10 cellular contexts compared by ENCODE assay signal in the genomic region with DNA sequence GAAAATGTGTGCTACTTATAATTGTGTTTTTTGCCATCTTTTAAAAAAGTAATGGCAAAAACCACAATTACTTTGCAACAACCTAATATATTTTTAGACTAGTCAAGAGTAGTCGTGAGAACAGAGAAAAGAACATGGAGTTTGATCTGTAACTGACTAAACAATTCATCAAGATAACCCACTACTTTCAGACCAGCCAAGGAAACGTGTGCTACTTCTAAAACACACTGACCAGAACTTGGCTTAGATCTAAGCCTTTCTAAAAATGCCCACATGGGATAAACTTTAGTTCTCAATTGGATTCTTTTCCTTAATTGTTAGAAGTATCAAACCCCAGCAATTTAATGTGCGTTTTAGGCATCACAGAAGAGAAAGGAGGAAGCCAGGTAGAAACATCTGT. TPM values are rescaled to one million over a fixed set of nuclear protein-coding genes. Genes with fewer than 3 reads are reported as not detected.
DNase-seq lines count a peak whose midpoint lies in the region; ATAC-seq, FAIRE-seq and TF ChIP-seq lines count a peak whose summit lies in the region.
"Had no signal": no experiment of that assay in that cellular context is flagged by ENCODE, and none has a peak within 500 bp of the region (broad histone marks: within the 10 kb centered on the region; RNA-seq: fewer than 3 reads in every experiment).

No MANE protein-coding gene starts in this region.

- TF ChIP-seq RAD21 in GM12878 (IDR thresholded peaks at IDR 0.05; ENCODE audit: insufficient read depth, low read depth, low read length): no peak

- H3K9me3 ChIP-seq in heart left ventricle: no peaks in the 10 kb centered on the region
- no peaks in the 10 kb centered on the region for H3K9me3 ChIP-seq in GM12878 (replicated peaks; ENCODE audit: control insufficient read depth, insufficient read depth, low read length)
- H3K9me3 ChIP-seq: SK-N-SH had no signal

- no peak for FAIRE-seq in GM12878 (lab: Jason Lieb, UNC)

- peak overlapping the region in 4 of 6 donors; percentile 4 to 90 (median 76) for H3K27ac Mint-ChIP-seq in naive B cell

- WGBS in heart left ventricle, 4 donors: 42 to 51% (median 46%) methylated on average over 3 of the region's 3 CpGs
- 13% methylated on average over 3 of the region's 3 CpGs for WGBS in GM12878 (ENCODE audit: insufficient coverage, insufficient replicate concordance, low lambda C conversion rate, missing lambda C conversion rate)
- 48% methylated on average over 3 of the region's 3 CpGs for WGBS in urinary bladder

- H3K4me1 Mint-ChIP-seq in naive B cell: peaks cover 45 to 59% (median 52%) of the 10 kb centered on the region in 3 donors

- peak overlapping the region; percentile 45; the same call in 1 of the 2 replicates for H2AFZ ChIP-seq in GM12878 (ENCODE audit: control insufficient read depth, low read depth, low read length)

- no peaks in the 10 kb centered on the region for H3K79me2 ChIP-seq in GM12878 (ENCODE audit: control insufficient read depth, insufficient read depth, low read length)

- TF ChIP-seq POLR2A in heart left ventricle (IDR thresholded peaks at IDR 0.05): no peak
- no peak for TF ChIP-seq POLR2A in GM12878 (IDR thresholded peaks at IDR 0.05; ENCODE audit: low read depth, low read length)

- intact Hi-C loops in heart left ventricle (cut with DNase I): loop anchor here in 1 of 10 donors (10.0 kb wide), 1 partner anchor 55 kb away; no protein-coding TSS in a partner anchor
- intact Hi-C loops in cardiac septum (cut with DNase I): no loop called here
- intact Hi-C loops in GM12878 (cut with micrococcal nuclease; ENCODE audit: unreplicated experiment): no loop called here

- SMC1A ChIA-PET in GM12878 (lab: Charles Lee; ENCODE audit: uncharacterized antibody, unreplicated experiment): interaction anchor here (1.9 kb wide), 1 partner anchor 9 kb away, joined by 7 read pairs; no protein-coding TSS in a partner anchor

- RAD21 ChIA-PET in GM12878 (lab: Charles Lee; ENCODE audit: unreplicated experiment): no interaction called here

- no peaks in the 10 kb centered on the region for H3K9me3 Mint-ChIP-seq in naive B cell

- in situ Hi-C loops in GM12878 (cut with MboI): no loop called here

- CTCF ChIA-PET in GM12878 (lab: Yijun Ruan, JAX): no interaction called here

- H3K9ac ChIP-seq in GM12878 (ENCODE audit: control insufficient read depth, insufficient read depth, low read length): no peak overlapping the region
- H3K9ac ChIP-seq: SK-N-SH had no signal

- no peak for TF ChIP-seq EP300 in GM12878 (IDR thresholded peaks at IDR 0.05; ENCODE audit: borderline replicate concordance in 1 of 2, control insufficient read depth in 1 of 2, low read depth in 2 of 2, low read length in 2 of 2)

- no peak for TF ChIP-seq CTCF in heart left ventricle (IDR thresholded peaks at IDR 0.05)
- TF ChIP-seq CTCF in GM12878 (IDR thresholded peaks at IDR 0.05 in 2 of 3, conservative IDR thresholded peaks at IDR 0.05 in 1 of 3; ENCODE audit: control insufficient read depth in 2 of 3, extremely low read depth in 1 of 3, insufficient read depth in 1 of 3, low read depth in 3 of 3, low read length in 3 of 3): no peak

- no peaks in the 10 kb centered on the region for H4K20me1 ChIP-seq in GM12878 (ENCODE audit: control insufficient read depth, insufficient read depth)

- H3K27ac ChIP-seq in heart left ventricle (peak overlapping the region; percentile 68 to 95 (median 86)), GM12878 (ENCODE audit: control insufficient read depth, insufficient read depth) (no peak overlapping the region), urinary bladder (ENCODE audit: low read depth) (no peak overlapping the region)

- peaks cover 8 to 32% of the 10 kb centered on the region in 2 donors for H3K36me3 Mint-ChIP-seq in naive B cell

- H3K4me2 ChIP-seq in GM12878 (ENCODE audit: control insufficient read depth, insufficient read depth): no peak overlapping the region
- H3K4me2 ChIP-seq: SK-N-SH had no signal

- H3K4me3 ChIP-seq in heart left ventricle: peak overlapping the region; percentile 23 to 63 (median 54)
- H3K4me3 ChIP-seq in GM12878: no peak overlapping the region
- peak overlapping the region; percentile 34 for H3K4me3 ChIP-seq in urinary bladder (ENCODE audit: low read depth, low read length)

- H3K27me3 Mint-ChIP-seq in naive B cell: no peaks in the 10 kb centered on the region

- H3K4me1 ChIP-seq in heart left ventricle (peaks cover 0 to 72% (median 21%) of the 10 kb centered on the region in 12 donors), GM12878 (ENCODE audit: control insufficient read depth, insufficient read depth, low read length) (peaks cover 12% of the 10 kb centered on the region), urinary bladder (ENCODE audit: insufficient read depth) (no peaks in the 10 kb centered on the region)

- H3K27me3 ChIP-seq in heart left ventricle: no peaks in the 10 kb centered on the region
- H3K27me3 ChIP-seq in GM12878 (replicated peaks in 1 of 2; ENCODE audit: control insufficient read depth in 2 of 2, insufficient read depth in 2 of 2, low read length in 1 of 2): no peaks in the 10 kb centered on the region

- ATAC-seq in heart left ventricle: no peak
- no peak for ATAC-seq in GM12878
- ATAC-seq in naive B cell (ENCODE audit: low read depth in 2 of 2): peak in 1 of 2 donors; percentile 11

- POLR2A ChIA-PET in GM12878 (lab: Charles Lee): interaction anchor here (0.7 kb wide), 1 partner anchor 13 kb away, joined by 3 read pairs; no protein-coding TSS in a partner anchor

- DNase-seq in heart left ventricle (no peak), cardiac septum (ENCODE audit: low spot score) (no peak), GM12878 (ENCODE audit: low read depth, low spot score) (no peak), naive B cell (no peak), GOT3 (lab: John Stamatoyannopoulos, UW) (no peak), OCI-M2 (lab: John Stamatoyannopoulos, UW; ENCODE audit: unreplicated experiment) (no peak), SW480 (ENCODE audit: low spot score) (no peak)
- DNase-seq: NCI-H524 treated with DMSO at 0.1 percent for 48 hours, SK-N-SH had no signal

- no TSS peak for BruUV-seq in GM12878 (replicated peaks; lab: Mats Ljungman, UMichigan)

- peak overlapping the region in 5 of 8 donors; percentile 19 to 79 (median 64) for H3K4me3 Mint-ChIP-seq in naive B cell

- H3K36me3 ChIP-seq in heart left ventricle: peaks cover 0 to 14% (median 0%) of the 10 kb centered on the region in 9 donors
- H3K36me3 ChIP-seq in GM12878 (ENCODE audit: control insufficient read depth in 2 of 2, insufficient read depth in 2 of 2, low read length in 1 of 2): no peaks in the 10 kb centered on the region
- no peaks in the 10 kb centered on the region for H3K36me3 ChIP-seq in urinary bladder (ENCODE audit: insufficient read depth)

TF ChIP-seq in GM12878, 131 proteins besides CTCF, POLR2A, EP300 and RAD21 (continues in another document):
- no peak for TF ChIP-seq IKZF2 (IDR thresholded peaks at IDR 0.05)

RNA-seq across cellular contexts. Expression of gene PECAM1, which starts 0.6 kb away (rescaled TPM):
- total RNA-seq in heart left ventricle: 100 to 1,000 TPM in 6 of 9 donors, 10 to 100 TPM in 3; 66.2 to 259 (median 117) TPM
- 10 to 100 TPM; 26.1 to 74.2 TPM for polyA plus RNA-seq in heart left ventricle
- total RNA-seq in cardiac septum: 117 TPM
- 32.2 and 34.1 TPM in 2 replicates for total RNA-seq in GM12878 (2013; cell fraction: nucleolus; rRNA removed)
- total RNA-seq in GM12878 (2014; rRNA removed): 11.1 and 13.2 TPM in 2 replicates
- total RNA-seq in GM12878 (2014; rRNA removed; fragmentation: Illumina TruSeq; extraction: Trizol): 9.5 and 9.7 TPM in 2 replicates
- 26.1 and 35.2 TPM in 2 replicates for total RNA-seq in GM12878 (2021)
- polyA plus RNA-seq in GM12878 (2011; ENCODE audit: low read depth): 1.1 TPM
- polyA plus RNA-seq in GM12878 (2011; rRNA removed): 32.7 and 34.7 TPM in 2 replicates
- 21.0 and 34.5 TPM in 2 replicates for polyA plus RNA-seq in GM12878 (2011; cell fraction: cytosol; rRNA removed)
- polyA plus RNA-seq in GM12878 (2011; cell fraction: nucleus; rRNA removed): 10.6 and 20.6 TPM in 2 replicates
- polyA plus RNA-seq in GM12878 (2012): 1.4 and 3.6 TPM in 2 replicates
- 13.9 and 17.4 TPM in 2 replicates for polyA plus RNA-seq in GM12878 (2014; fragmentation: Illumina TruSeq; extraction: Trizol)
- polyA plus RNA-seq in GM12878 (2014; fragmentation: Nextera tagmentation; extraction: Ambion mirVana): 1 to 10 TPM; 6.9 to 7.5 TPM
- polyA plus RNA-seq in GM12878 (2014; rRNA removed): 16.7 and 20.6 TPM in 2 replicates
- 10 to 100 TPM; 12.5 to 14.1 TPM for polyA plus RNA-seq in GM12878 (2016; fragmentation: Nextera tagmentation; extraction: Ambion mirVana)
- polyA minus RNA-seq in GM12878 (2011; rRNA and poly(A)+ RNA removed): 101 and 135 TPM in 2 replicates
- polyA minus RNA-seq in GM12878 (2011; cell fraction: cytosol; rRNA and poly(A)+ RNA removed): 10.6 and 22.3 TPM in 2 replicates
- polyA minus RNA-seq in GM12878 (2011; cell fraction: nucleus; rRNA and poly(A)+ RNA removed): 14.3 and 19.1 TPM in 2 replicates
- polyA plus RNA-seq in naive B cell (ENCODE audit: low read depth in 6 of 6): 10 to 100 TPM; 54.3 to 82.5 (median 70.0) TPM
- 56.9 TPM for total RNA-seq in urinary bladder
- 154 TPM for polyA plus RNA-seq in urinary bladder

RNA-seq across cellular contexts. Expression of gene MILR1, which starts 58.8 kb away (rescaled TPM):
- total RNA-seq in heart left ventricle: 10 to 100 TPM in 1 of 9 donors, 1 to 10 TPM in 7, under 1 TPM in 1; 0.95 to 23.0 (median 2.4) TPM
- 1 to 10 TPM; 1.6 to 1.7 TPM for polyA plus RNA-seq in heart left ventricle
- total RNA-seq in cardiac septum: 3.6 TPM
- 8.4 and 8.8 TPM in 2 replicates for total RNA-seq in GM12878 (2013; cell fraction: nucleolus; rRNA removed)
- 15.4 and 17.8 TPM in 2 replicates for total RNA-seq in GM12878 (2014; rRNA removed)
- 24.0 and 24.6 TPM in 2 replicates for total RNA-seq in GM12878 (2014; rRNA removed; fragmentation: Illumina TruSeq; extraction: Trizol)
- 13.2 and 16.7 TPM in 2 replicates for total RNA-seq in GM12878 (2021)
- polyA plus RNA-seq in GM12878 (2011; ENCODE audit: low read depth): 3.6 TPM
- polyA plus RNA-seq in GM12878 (2011; rRNA removed): 2.0 and 2.4 TPM in 2 replicates
- polyA plus RNA-seq in GM12878 (2011; cell fraction: cytosol; rRNA removed): 2.1 and 3.8 TPM in 2 replicates
- 0.94 and 3.6 TPM in 2 replicates for polyA plus RNA-seq in GM12878 (2011; cell fraction: nucleus; rRNA removed)
- polyA plus RNA-seq in GM12878 (2012): 3.4 and 5.0 TPM in 2 replicates
- 47.2 and 54.1 TPM in 2 replicates for polyA plus RNA-seq in GM12878 (2014; fragmentation: Illumina TruSeq; extraction: Trizol)
- polyA plus RNA-seq in GM12878 (2014; fragmentation: Nextera tagmentation; extraction: Ambion mirVana): 10 to 100 TPM; 16.2 to 25.0 TPM
- polyA plus RNA-seq in GM12878 (2014; rRNA removed): 16.4 and 19.2 TPM in 2 replicates
- polyA plus RNA-seq in GM12878 (2016; fragmentation: Nextera tagmentation; extraction: Ambion mirVana): 1 to 10 TPM; 2.8 to 4.3 TPM
- 1.9 and 3.1 TPM in 2 replicates for polyA minus RNA-seq in GM12878 (2011; rRNA and poly(A)+ RNA removed)
- polyA minus RNA-seq in GM12878 (2011; cell fraction: cytosol; rRNA and poly(A)+ RNA removed): not detected in 2 replicates
- polyA minus RNA-seq in GM12878 (2011; cell fraction: nucleus; rRNA and poly(A)+ RNA removed): 0.67 and 0.85 TPM in 2 replicates
- 10 to 100 TPM in 3 of 6 donors, 1 to 10 TPM in 3; 5.7 to 52.7 (median 15.9) TPM for polyA plus RNA-seq in naive B cell (ENCODE audit: low read depth in 6 of 6)
- 5.7 TPM for total RNA-seq in urinary bladder
- polyA plus RNA-seq in urinary bladder: 2.9 TPM

Comparison
In these comparisons a context has a peak if more than half of its experiments do, and no peak if none do; other contexts are left out.
1. H3K27ac ChIP-seq: peak in heart left ventricle (12 of 12); none in GM12878 (single experiment) and urinary bladder (single experiment).